ENCODE assay signal across 10 cellular contexts in the genomic region with DNA sequence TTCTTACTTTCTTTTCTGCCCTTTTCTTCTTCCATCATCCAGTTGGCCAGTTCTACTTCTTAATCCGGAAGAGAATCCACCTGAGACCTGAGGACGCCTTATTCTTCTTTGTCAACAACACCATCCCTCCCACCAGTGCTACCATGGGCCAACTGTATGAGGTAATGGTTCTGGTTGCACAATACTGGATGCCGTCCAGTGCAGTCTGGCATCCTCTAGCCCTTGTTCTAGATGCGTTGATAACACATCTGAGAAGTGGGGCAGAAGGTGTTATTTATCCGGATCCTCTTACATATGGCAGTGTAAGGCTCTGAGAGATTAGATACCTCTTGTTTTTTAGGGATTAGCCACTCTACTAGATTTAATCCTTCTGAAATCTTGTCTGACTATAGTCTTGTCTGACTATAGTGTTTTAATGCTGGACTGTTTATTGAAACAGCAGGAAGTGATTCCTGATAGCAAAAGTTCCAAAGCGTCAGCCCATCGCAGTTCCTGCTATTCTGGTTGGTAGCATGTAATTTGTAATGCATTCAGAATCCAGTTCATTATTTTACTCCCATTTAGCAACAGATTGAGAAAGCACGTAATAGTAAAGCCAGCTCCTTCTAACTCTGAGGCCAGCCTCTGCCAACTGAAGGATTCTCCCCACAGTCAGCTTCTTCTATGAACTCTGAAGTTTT. TPM values are rescaled to one million over a fixed set of nuclear protein-coding genes. Genes with fewer than 3 reads are reported as not detected.
DNase-seq lines count a peak whose midpoint lies in the region; ATAC-seq and TF ChIP-seq lines count a peak whose summit lies in the region.
"Had no signal": no experiment of that assay in that cellular context is flagged by ENCODE, and none has a peak within 500 bp of the region (broad histone marks: within the 10 kb centered on the region; RNA-seq: fewer than 3 reads in every experiment).

No MANE protein-coding gene starts in this region.

- H3K9me3 Mint-ChIP-seq in natural killer cell = no peaks in the 10 kb centered on the region

- peaks cover 25% of the 10 kb centered on the region for H3K36me3 Mint-ChIP-seq in natural killer cell

- no peaks in the 10 kb centered on the region for H3K27me3 Mint-ChIP-seq in natural killer cell (ENCODE audit: low read depth in 2 of 2)

- TF ChIP-seq CTCF in natural killer cell (IDR thresholded peaks at IDR 0.05) (no peak), vagina (IDR thresholded peaks at IDR 0.05) (no peak)

- peaks cover 7 to 67% of the 10 kb centered on the region in 2 donors for H3K36me3 ChIP-seq in vagina

- H3K27ac Mint-ChIP-seq in natural killer cell = no peak overlapping the region

- H3K27me3 ChIP-seq in vagina = no peaks in the 10 kb centered on the region

- no peak for TF ChIP-seq POLR2A in vagina (IDR thresholded peaks at IDR 0.05)

- peak overlapping the region; percentile 47 for H3K27ac ChIP-seq in vagina
- H3K27ac ChIP-seq: SK-N-MC had no signal

- peak in 2 of 3 donors; percentile 27 to 67 for ATAC-seq in natural killer cell
- ATAC-seq: GM12878 had no signal

- H3K4me3 Mint-ChIP-seq in natural killer cell = no peak overlapping the region

- intact Hi-C loops in natural killer cell (cut with micrococcal nuclease) (no loop called here), vagina (cut with DNase I) (no loop called here)

- DNase-seq in DMS 273 (lab: John Stamatoyannopoulos, UW; ENCODE audit: unreplicated experiment) = peak; percentile 38
- no peak for DNase-seq in DMS 273 treated with DMSO at 0.1 percent for 48 hours (lab: John Stamatoyannopoulos, UW)
- peak; percentile 46 for DNase-seq in fibroblast of peridontal ligament (ENCODE audit: extremely low read depth)
- no peak for DNase-seq in natural killer cell
- DNase-seq in vagina (ENCODE audit: extremely low spot score in 2 of 2) = no peak
- DNase-seq in NCI-H146 treated with DMSO at 0.1 percent for 48 hours (lab: John Stamatoyannopoulos, UW; ENCODE audit: unreplicated experiment) = no peak
- DNase-seq in ACHN = no peak
- DNase-seq in NAMALWA (ENCODE audit: low spot score) = no peak

- H3K4me1 ChIP-seq in vagina = peaks cover 14% of the 10 kb centered on the region

- H3K4me3 ChIP-seq in vagina = no peak overlapping the region
- H3K4me3 ChIP-seq: GM12878, SK-N-MC had no signal

- in situ Hi-C loops in ACHN (cut with HindIII; ENCODE audit: low pct_ligation_motif_present, low pct_unique_long_range_greater_than_20kb, low sequenced_read_pairs) = no loop called here

- H3K9me3 ChIP-seq in vagina = no peaks in the 10 kb centered on the region

- H3K4me1 Mint-ChIP-seq in natural killer cell = peaks cover 7 to 16% of the 10 kb centered on the region in 2 donors

RNA-seq across cellular contexts. Expression of gene GABARAPL1, which starts 7.9 kb away (rescaled TPM):
- 100 to 1,000 TPM; 157 to 233 (median 160) TPM for total RNA-seq in natural killer cell
- total RNA-seq in vagina = 90.6 TPM

RNA-seq across cellular contexts. Expression of gene TMEM52B, which starts 41.7 kb away (rescaled TPM):
- total RNA-seq in natural killer cell (1 to 10 TPM in 1 of 3 donors, not detected in 2; 1.5 TPM), vagina (not detected)
- total RNA-seq: GM12878 had no signal

RNA-seq across cellular contexts. Expression of gene OLR1, which starts 48.6 kb away (rescaled TPM):
- 1 to 10 TPM in 2 of 3 donors, not detected in 1; 2.3 to 3.1 TPM for total RNA-seq in natural killer cell
- not detected for total RNA-seq in vagina

Comparison
In these comparisons a context has a peak if more than half of its experiments do, and no peak if none do; other contexts are left out.
1. DNase-seq: peak in DMS 273 (single experiment) and fibroblast of peridontal ligament (single experiment); none in DMS 273 treated with DMSO at 0.1 percent for 48 hours (single experiment), natural killer cell (single experiment), vagina (0 of 2), NCI-H146 treated with DMSO at 0.1 percent for 48 hours (single experiment), ACHN (single experiment) and NAMALWA (single experiment).